ENCODE assay signal across 29 cellular contexts in the genomic region with DNA sequence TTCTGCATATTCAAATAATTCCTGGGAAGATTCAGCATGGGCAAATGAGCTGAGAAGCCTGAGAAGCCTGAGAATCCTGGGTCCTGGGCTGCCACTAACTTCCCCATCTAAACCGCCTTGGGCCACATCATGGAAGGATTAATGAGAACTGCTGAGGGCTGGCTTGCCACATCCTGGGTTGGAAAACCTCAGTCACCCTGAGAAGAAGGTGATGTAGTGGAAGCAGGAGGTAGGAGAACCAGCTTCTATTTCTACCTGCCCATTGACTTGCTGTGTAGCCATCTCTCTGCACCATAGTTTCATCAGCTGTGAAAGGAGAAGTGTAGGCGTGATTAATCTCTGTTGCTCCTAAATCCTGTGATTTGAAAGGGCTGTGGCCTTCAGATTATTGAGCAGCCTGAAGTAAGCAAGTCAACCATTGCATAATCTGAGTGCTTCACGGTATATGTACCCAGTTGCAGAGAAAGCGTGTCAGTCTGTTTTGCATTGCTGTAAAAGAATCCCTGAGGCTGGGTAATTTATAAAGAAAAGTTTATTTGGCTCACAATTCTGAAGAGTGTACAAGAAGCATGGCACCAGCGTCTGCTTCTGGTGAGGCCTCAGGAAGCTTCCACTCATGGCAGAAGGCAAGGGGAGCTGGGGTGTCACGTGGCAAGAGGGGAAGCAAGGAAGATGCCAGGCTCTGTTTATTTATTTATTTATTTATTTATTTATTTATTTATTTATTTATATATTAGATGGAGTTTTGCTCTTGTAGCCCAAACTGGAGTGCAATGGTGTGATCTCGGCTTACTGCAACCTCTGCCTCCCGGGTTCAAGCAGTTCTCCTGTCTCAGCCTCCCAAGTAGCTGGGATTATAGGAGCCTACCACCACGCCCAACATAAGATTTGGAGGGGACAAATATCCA.
DNase-seq lines count a peak whose midpoint lies in the region; ATAC-seq, FAIRE-seq and TF ChIP-seq lines count a peak whose summit lies in the region.
"Had no signal": no experiment of that assay in that cellular context is flagged by ENCODE, and none has a peak within 500 bp of the region (broad histone marks: within the 10 kb centered on the region; RNA-seq: fewer than 3 reads in every experiment).

No MANE protein-coding gene starts in this region.

- H3K27ac Mint-ChIP-seq in central memory CD8-positive, alpha-beta T cell (ENCODE audit: low read depth): peak overlapping the region; percentile 38
- H3K27ac Mint-ChIP-seq: effector memory CD8-positive, alpha-beta T cell; natural killer cell treated with Interleukin-12 subunit alpha and Interleukin-12 subunit beta and Interleukin-15 and Interleukin-18, amount 100 ng/mL, for 72 hours had no signal

- H3K36me3 ChIP-seq in body of pancreas (replicated peaks in 1 of 2; ENCODE audit: insufficient read depth in 1 of 2, low read depth in 2 of 2): no peaks in the 10 kb centered on the region
- H3K36me3 ChIP-seq: adrenal gland, BLaER1, colonic mucosa, esophagus muscularis mucosa, lower lobe of right lung, tibial artery had no signal

- H3K4me1 ChIP-seq in A549 (no peaks in the 10 kb centered on the region), body of pancreas (no peaks in the 10 kb centered on the region)
- H3K4me1 ChIP-seq: BLaER1, colonic mucosa, lower lobe of right lung, tibial artery had no signal

- no peaks in the 10 kb centered on the region for H3K27me3 Mint-ChIP-seq in central memory CD8-positive, alpha-beta T cell
- H3K27me3 Mint-ChIP-seq: effector memory CD8-positive, alpha-beta T cell had no signal

- no peak for TF ChIP-seq EP300 in A549 (IDR thresholded peaks at IDR 0.05)

- in situ Hi-C loops in KBM-7 (cut with MboI; ENCODE audit: low pct_unique_long_range_greater_than_20kb, low sequenced_read_pairs): no loop called here

- H3K9me3 Mint-ChIP-seq in central memory CD8-positive, alpha-beta T cell: no peaks in the 10 kb centered on the region
- H3K9me3 Mint-ChIP-seq: effector memory CD8-positive, alpha-beta T cell; natural killer cell treated with Interleukin-12 subunit alpha and Interleukin-12 subunit beta and Interleukin-15 and Interleukin-18, amount 100 ng/mL, for 72 hours had no signal

- no peaks in the 10 kb centered on the region for H3K27me3 ChIP-seq in body of pancreas
- H3K27me3 ChIP-seq: esophagus muscularis mucosa, tibial artery had no signal

- no peaks in the 10 kb centered on the region for H3K4me1 Mint-ChIP-seq in central memory CD8-positive, alpha-beta T cell

- 68% methylated on average over 9 of the region's 9 CpGs for WGBS in A549 (ENCODE audit: missing lambda C conversion rate)
- 75 to 86% methylated on average over 7 to 9 of the region's 9 CpGs for WGBS in body of pancreas, 2 donors

- DNase-seq in A549 (ENCODE audit: low read depth in 1 of 2, low spot score in 1 of 2): no peak
- DNase-seq in KBM-7: peak; percentile 14
- DNase-seq in OCI-M1 (lab: John Stamatoyannopoulos, UW): peak; percentile 50
- DNase-seq in central memory CD8-positive, alpha-beta T cell (ENCODE audit: low spot score in 2 of 2): no peak
- DNase-seq in T1000 (lab: John Stamatoyannopoulos, UW): no peak
- DNase-seq in body of pancreas: no peak
- no peak for DNase-seq in NCI-H146 (lab: John Stamatoyannopoulos, UW)
- DNase-seq: activated CD4-positive, CD25-positive, alpha-beta regulatory T cell treated with anti-CD3 and anti-CD28 coated beads, Interleukin-2, amount 50 U/mL, for 72 hours; activated naive CD4-positive, alpha-beta T cell; colonic mucosa; COR-L47; DMS79; effector memory CD8-positive, alpha-beta T cell; GDM1; H7; KG1; lower lobe of right lung; MM.1S; NCI-H446; NCI-H82; SHP77; tibial artery had no signal

- no peak for TF ChIP-seq CTCF in A549 (IDR thresholded peaks at IDR 0.05)
- no peak for TF ChIP-seq CTCF in body of pancreas (IDR thresholded peaks at IDR 0.05)

- no peak overlapping the region for H3K4me3 ChIP-seq in A549
- no peak overlapping the region for H3K4me3 ChIP-seq in body of pancreas
- H3K4me3 ChIP-seq: adrenal gland, BLaER1, colonic mucosa, esophagus muscularis mucosa, lower lobe of right lung, tibial artery had no signal

- H3K27ac ChIP-seq in A549 (no peak overlapping the region), body of pancreas (no peak overlapping the region)
- H3K27ac ChIP-seq: adrenal gland, BLaER1, colonic mucosa, esophagus muscularis mucosa, lower lobe of right lung, tibial artery had no signal

- no peak for TF ChIP-seq RAD21 in A549 (conservative IDR thresholded peaks at IDR 0.05 in 1 of 2, IDR thresholded peaks at IDR 0.05 in 1 of 2)

- H3K4me3 Mint-ChIP-seq in central memory CD8-positive, alpha-beta T cell: no peak overlapping the region
- H3K4me3 Mint-ChIP-seq: effector memory CD8-positive, alpha-beta T cell; natural killer cell treated with Interleukin-12 subunit alpha and Interleukin-12 subunit beta and Interleukin-15 and Interleukin-18, amount 100 ng/mL, for 72 hours had no signal

- FAIRE-seq in A549 (lab: Jason Lieb, UNC): no peak
- FAIRE-seq: bronchial epithelial cell, TTC549 had no signal

- TF ChIP-seq POLR2A in A549 (IDR thresholded peaks at IDR 0.05; ENCODE audit: low read length) (no peak), body of pancreas (IDR thresholded peaks at IDR 0.05) (no peak)

- CTCF ChIA-PET in A549 (lab: Yijun Ruan, JAX): no interaction called here

- POLR2A ChIA-PET in A549 (lab: Yijun Ruan, JAX): no interaction called here

- no peaks in the 10 kb centered on the region for H3K36me3 Mint-ChIP-seq in central memory CD8-positive, alpha-beta T cell (ENCODE audit: insufficient read depth)
- H3K36me3 Mint-ChIP-seq: natural killer cell treated with Interleukin-12 subunit alpha and Interleukin-12 subunit beta and Interleukin-15 and Interleukin-18, amount 100 ng/mL, for 72 hours had no signal

- intact Hi-C loops in body of pancreas (cut with DNase I): no loop called here

- H3K9me3 ChIP-seq in A549 (no peaks in the 10 kb centered on the region), body of pancreas (no peaks in the 10 kb centered on the region)
- H3K9me3 ChIP-seq: adrenal gland, BLaER1, colonic mucosa, esophagus muscularis mucosa, lower lobe of right lung, tibial artery had no signal

- no peak overlapping the region for H3K4me2 ChIP-seq in A549
- H3K4me2 ChIP-seq: BLaER1 had no signal

- ATAC-seq in A549 (no peak), body of pancreas (no peak)
- ATAC-seq in central memory CD8-positive, alpha-beta T cell (replicated peaks; ENCODE audit: extremely low read depth, poor library complexity, severe bottlenecking): no peak
- ATAC-seq: effector memory CD8-positive, alpha-beta T cell; lower lobe of right lung; Panc1 had no signal

TF ChIP-seq in A549, 52 proteins besides CTCF, POLR2A, EP300 and RAD21:
- TF ChIP-seq ZFP36 (IDR thresholded peaks at IDR 0.05; ENCODE audit: borderline replicate concordance, partially characterized antibody) (no peak), NFE2L2 (conservative IDR thresholded peaks at IDR 0.05; ENCODE audit: low read length) (no peak), NPAS2 (CRISPR knock-in tag; IDR thresholded peaks at IDR 0.05; ENCODE audit: borderline replicate concordance) (no peak), ZC3H11A (IDR thresholded peaks at IDR 0.05) (peak; percentile 60)

Comparison
In these comparisons a context has a peak if more than half of its experiments do, and no peak if none do; other contexts are left out.
1. DNase-seq: peak in KBM-7 (single experiment) and OCI-M1 (single experiment); none in A549 (0 of 2), central memory CD8-positive, alpha-beta T cell (0 of 2), T1000 (single experiment), body of pancreas (0 of 4) and NCI-H146 (single experiment).